Comparison of ENCODE assay signal across 9 cellular contexts in the genomic region with DNA sequence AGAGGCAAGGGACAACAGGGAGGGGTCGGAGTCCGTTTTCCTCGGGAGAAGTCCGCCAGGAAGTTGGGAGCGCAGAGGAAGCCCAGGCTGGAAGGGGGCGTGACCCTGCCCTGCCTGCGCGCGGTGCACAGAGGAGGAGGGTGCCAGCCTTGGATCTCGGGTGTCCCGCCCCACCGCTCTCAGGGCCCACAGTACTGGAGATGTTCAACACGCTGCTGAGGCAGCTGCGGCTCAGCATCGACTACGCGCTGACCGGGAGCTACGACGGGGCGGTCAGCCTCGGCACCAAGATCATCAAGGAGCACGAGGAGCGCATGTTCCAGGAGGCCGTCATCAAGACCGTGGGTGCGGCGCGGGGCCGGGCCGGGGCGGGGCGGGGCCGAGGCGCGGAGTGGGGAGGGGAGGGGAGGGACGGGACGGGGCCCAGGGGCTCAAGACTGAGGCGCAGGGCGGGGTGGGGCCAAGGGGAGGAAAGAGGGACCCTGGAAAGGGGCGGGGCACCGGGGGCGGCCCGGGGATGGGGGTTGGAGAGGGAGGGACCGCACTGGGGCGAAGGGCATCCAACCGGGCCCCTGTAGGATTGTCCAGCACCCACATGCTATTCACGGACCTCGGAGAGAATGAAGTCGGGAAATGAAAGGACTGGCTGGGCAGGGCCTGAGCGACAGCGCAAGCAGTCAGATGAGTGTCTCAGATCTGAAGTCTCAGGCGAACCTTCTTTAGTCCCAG. TPM values are rescaled to one million over a fixed set of nuclear protein-coding genes. Genes with fewer than 3 reads are reported as not detected.
DNase-seq lines count a peak whose midpoint lies in the region; TF ChIP-seq lines count a peak whose summit lies in the region.
"Had no signal": no experiment of that assay in that cellular context is flagged by ENCODE, and none has a peak within 500 bp of the region (broad histone marks: within the 10 kb centered on the region; RNA-seq: fewer than 3 reads in every experiment).

No MANE protein-coding gene starts in this region.

- no peaks in the 10 kb centered on the region for H3K9me3 Mint-ChIP-seq in activated T-helper 2 cell treated with anti-CD3 and anti-CD28 coated beads, Interferon-gamma antibody, Interleukin-2, Interleukin-4, amounts not matched to agents 10 μg/mL and 5 μg/mL and 100 μg/mL, durations not matched to agents 14 hours and 24 hours and 36 hours

- H3K27me3 Mint-ChIP-seq in activated T-helper 2 cell treated with anti-CD3 and anti-CD28 coated beads, Interferon-gamma antibody, Interleukin-2, Interleukin-4, amounts not matched to agents 10 μg/mL and 5 μg/mL and 100 μg/mL, durations not matched to agents 14 hours and 24 hours and 36 hours (ENCODE audit: low read depth), result peaks cover 53% of the 10 kb centered on the region

- no peaks in the 10 kb centered on the region for H3K36me3 Mint-ChIP-seq in activated T-helper 2 cell treated with anti-CD3 and anti-CD28 coated beads, Interferon-gamma antibody, Interleukin-2, Interleukin-4, amounts not matched to agents 10 μg/mL and 5 μg/mL and 100 μg/mL, durations not matched to agents 14 hours and 24 hours and 36 hours (ENCODE audit: low read depth)

- no peaks in the 10 kb centered on the region for H3K9me3 ChIP-seq in left ventricle myocardium inferior (replicated peaks)
- no peaks in the 10 kb centered on the region for H3K9me3 ChIP-seq in sigmoid colon

- H3K4me3 ChIP-seq in left ventricle myocardium inferior, result peak overlapping the region; percentile 59
- peak overlapping the region in 3 of 4 donors; percentile 7 to 30 (median 17) for H3K4me3 ChIP-seq in sigmoid colon

- H3K4me1 ChIP-seq in left ventricle myocardium inferior (peaks cover 27% of the 10 kb centered on the region), sigmoid colon (peaks cover 0 to 4% (median 1%) of the 10 kb centered on the region in 4 donors)

- H3K27ac Mint-ChIP-seq in activated T-helper 2 cell treated with anti-CD3 and anti-CD28 coated beads, Interferon-gamma antibody, Interleukin-2, Interleukin-4, amounts not matched to agents 10 μg/mL and 5 μg/mL and 100 μg/mL, durations not matched to agents 14 hours and 24 hours and 36 hours, result no peak overlapping the region

- 3 to 12% methylated on average over 53 of the region's 53 CpGs for WGBS in sigmoid colon, 2 donors

- intact Hi-C loops in activated T-helper 2 cell treated with anti-CD3 and anti-CD28 coated beads, Interferon-gamma antibody, Interleukin-2, Interleukin-4, amounts not matched to agents 10 μg/mL and 5 μg/mL and 100 μg/mL, durations not matched to agents 14 hours and 24 hours and 36 hours (cut with micrococcal nuclease), result loop anchor here (10.0 kb wide), 1 partner anchor 63 kb away; no protein-coding TSS in a partner anchor
- intact Hi-C loops in left ventricle myocardium inferior (cut with micrococcal nuclease), result no loop called here
- intact Hi-C loops in sigmoid colon (cut with DNase I), result no loop called here

- H3K4me1 Mint-ChIP-seq in activated T-helper 2 cell treated with anti-CD3 and anti-CD28 coated beads, Interferon-gamma antibody, Interleukin-2, Interleukin-4, amounts not matched to agents 10 μg/mL and 5 μg/mL and 100 μg/mL, durations not matched to agents 14 hours and 24 hours and 36 hours (ENCODE audit: low read depth), result peaks cover 2% of the 10 kb centered on the region

- TF ChIP-seq EP300 in sigmoid colon (IDR thresholded peaks at IDR 0.05), result no peak

- no peak for TF ChIP-seq POLR2A in sigmoid colon (IDR thresholded peaks at IDR 0.05)

- DNase-seq in GM10266 (ENCODE audit: extremely low spot score) (peak; percentile 37), left ventricle myocardium inferior (peak; percentile 27), sigmoid colon (no peak), NCI-H345 treated with DMSO at 0.1 percent for 48 hours (lab: John Stamatoyannopoulos, UW; ENCODE audit: unreplicated experiment) (no peak), SKM-1 (lab: John Stamatoyannopoulos, UW; ENCODE audit: unreplicated experiment) (no peak), SK-N-DZ (ENCODE audit: low spot score) (no peak), NCI-H82 (lab: John Stamatoyannopoulos, UW) (no peak)
- DNase-seq in activated T-helper 2 cell treated with anti-CD3 and anti-CD28 coated beads, Interferon-gamma antibody, Interleukin-2, Interleukin-4, amounts not matched to agents 10 μg/mL and 5 μg/mL and 100 μg/mL, durations not matched to agents 14 hours and 24 hours and 36 hours (ENCODE audit: low spot score), result no peak

- H3K36me3 ChIP-seq in left ventricle myocardium inferior (peaks cover 4% of the 10 kb centered on the region), sigmoid colon (no peaks in the 10 kb centered on the region)

- H3K27me3 ChIP-seq in left ventricle myocardium inferior (ENCODE audit: low read depth), result peaks cover 5% of the 10 kb centered on the region
- H3K27me3 ChIP-seq in sigmoid colon, result peaks cover 0 to 21% (median 4%) of the 10 kb centered on the region in 3 donors

- no peak overlapping the region for H3K27ac ChIP-seq in left ventricle myocardium inferior (replicated peaks)
- no peak overlapping the region for H3K27ac ChIP-seq in sigmoid colon

- H3K4me3 Mint-ChIP-seq in activated T-helper 2 cell treated with anti-CD3 and anti-CD28 coated beads, Interferon-gamma antibody, Interleukin-2, Interleukin-4, amounts not matched to agents 10 μg/mL and 5 μg/mL and 100 μg/mL, durations not matched to agents 14 hours and 24 hours and 36 hours (ENCODE audit: low read depth), result peak overlapping the region; percentile 45

- TF ChIP-seq CTCF in GM10266 (IDR thresholded peaks at IDR 0.05; ENCODE audit: control insufficient read depth, insufficient read depth, low read depth, missing control alignments), result no peak
- no peak for TF ChIP-seq CTCF in left ventricle myocardium inferior (IDR thresholded peaks at IDR 0.05; ENCODE audit: borderline replicate concordance)
- no peak for TF ChIP-seq CTCF in sigmoid colon (IDR thresholded peaks at IDR 0.05)

RNA-seq across cellular contexts. Expression of a gene that starts 36.6 kb away (rescaled TPM):
- 5.8 and 6.7 TPM in 2 replicates for total RNA-seq in activated T-helper 2 cell treated with anti-CD3 and anti-CD28 coated beads, Interferon-gamma antibody, Interleukin-2, Interleukin-4, amounts not matched to agents 10 μg/mL and 5 μg/mL and 100 μg/mL, durations not matched to agents 14 hours and 24 hours and 36 hours
- total RNA-seq in left ventricle myocardium inferior, result 7.5 TPM
- 10 to 100 TPM; 18.1 to 34.2 (median 20.4) TPM for total RNA-seq in sigmoid colon
- polyA plus RNA-seq in sigmoid colon, result 1 to 10 TPM in 2 of 3 donors, under 1 TPM in 1; 0.69 to 3.1 (median 3.0) TPM
- polyA plus RNA-seq in SK-N-DZ (2014; cell fraction: cytosol; rRNA removed), result not detected in 2 replicates
- 0.20 TPM in 1 of 2 replicates, not detected in the other for polyA plus RNA-seq in SK-N-DZ (2014; cell fraction: nucleus; rRNA removed)
- total RNA-seq: NCI-H460 had no signal

Comparison
In these comparisons a context has a peak if more than half of its experiments do, and no peak if none do; other contexts are left out.
1. DNase-seq: peak in GM10266 (single experiment) and left ventricle myocardium inferior (single experiment); none in activated T-helper 2 cell treated with anti-CD3 and anti-CD28 coated beads, Interferon-gamma antibody, Interleukin-2, Interleukin-4, amounts not matched to agents 10 μg/mL and 5 μg/mL and 100 μg/mL, durations not matched to agents 14 hours and 24 hours and 36 hours (single experiment), sigmoid colon (single experiment), NCI-H345 treated with DMSO at 0.1 percent for 48 hours (single experiment), SKM-1 (single experiment), SK-N-DZ (single experiment) and NCI-H82 (single experiment).